ENCODE assay signal across 28 cellular contexts in the genomic region with DNA sequence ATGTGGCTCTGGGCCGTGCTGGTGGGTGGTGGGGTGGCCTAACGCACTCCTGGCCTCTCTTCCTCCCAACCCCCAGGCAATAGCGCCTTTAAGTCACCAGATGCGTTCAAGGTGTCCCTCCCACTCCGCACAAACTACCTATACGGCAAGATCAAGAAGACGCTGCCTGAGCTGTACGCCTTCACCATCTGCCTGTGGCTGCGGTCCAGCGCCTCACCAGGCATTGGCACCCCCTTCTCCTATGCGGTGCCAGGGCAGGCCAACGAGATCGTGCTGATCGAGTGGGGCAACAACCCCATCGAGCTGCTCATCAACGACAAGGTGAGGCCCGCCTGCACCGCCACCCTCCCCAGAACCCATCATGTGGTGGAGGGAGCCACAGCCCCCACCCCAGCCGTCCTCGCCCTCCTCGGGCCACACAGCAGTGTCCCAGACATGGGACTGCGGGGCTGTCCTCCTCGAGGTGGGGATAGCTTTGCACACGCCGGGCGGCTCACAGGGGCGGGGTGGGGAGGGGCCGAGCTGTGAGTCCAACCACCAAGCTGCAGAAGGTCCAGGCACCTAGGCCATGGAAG. TPM values are rescaled to one million over a fixed set of nuclear protein-coding genes. Genes with fewer than 3 reads are reported as not detected.
"Had no signal": no experiment of that assay in that cellular context is flagged by ENCODE, and none has a peak within 500 bp of the region (broad histone marks: within the 10 kb centered on the region; RNA-seq: fewer than 3 reads in every experiment).

No MANE protein-coding gene starts in this region.

- H3K4me2 ChIP-seq: neural progenitor cell had no signal

- H3K36me3 ChIP-seq: left lung, lower lobe of right lung, neural progenitor cell, pancreas, prostate gland, suprapubic skin, vagina had no signal

- DNase-seq: hippocampal formation; kidney glomerular epithelial cell; left cardiac atrium; left lung; lower lobe of right lung; mammary epithelial cell; mesenchymal stem cell; naive B cell; natural killer cell; nephron progenitor cell; pancreas; retina; right cardiac atrium; stimulated activated CD4-positive, alpha-beta T cell treated with anti-CD3 and anti-CD28 coated beads, Interleukin-12 subunit alpha, Interleukin-12 subunit beta, amount 100 ng/mL, for 4 hours; stimulated activated CD4-positive, alpha-beta T cell treated with anti-CD3 and anti-CD28 coated beads, Interleukin-15, amount 100 ng/mL, for 24 hours; stimulated activated CD4-positive, alpha-beta T cell treated with anti-CD3 and anti-CD28 coated beads, Interleukin-2, amount 100 ng/mL, for 24 hours; stimulated activated CD4-positive, alpha-beta T cell treated with anti-CD3 and anti-CD28 coated beads, Interleukin-4, amount 100 ng/mL, for 1 hour; stimulated activated naive CD4-positive, alpha-beta T cell; tibial artery had no signal

- H3K4me1 ChIP-seq: left lung, lower lobe of right lung, prostate gland, suprapubic skin, vagina had no signal

- ATAC-seq: left cardiac atrium; left lung; lower lobe of right lung; natural killer cell; pancreas; right cardiac atrium; sciatic nerve; stimulated activated effector memory CD8-positive, alpha-beta T cell treated with anti-CD3 and anti-CD28 coated beads, Interleukin-12 subunit alpha, Interleukin-12 subunit beta, amount 100 ng/mL, for 72 hours had no signal

- H3K27ac ChIP-seq: left lung, lower lobe of right lung, neural progenitor cell, pancreas, prostate gland, skin epidermis, suprapubic skin, thoracic aorta, tibial artery, vagina had no signal

- H2AFZ ChIP-seq: neural progenitor cell had no signal

- H3K27me3 ChIP-seq: pancreas, vagina had no signal

- H3K9ac ChIP-seq: neural progenitor cell had no signal

- H3K9me3 ChIP-seq: left lung, lower lobe of right lung, pancreas, prostate gland, suprapubic skin, thoracic aorta, vagina had no signal

- H3K4me3 ChIP-seq: left lung, lower lobe of right lung, neural progenitor cell, pancreas, prostate gland, skin epidermis, suprapubic skin, thoracic aorta, tibial artery, vagina had no signal

RNA-seq across cellular contexts. Expression of a gene that starts 7.8 kb away (rescaled TPM):
- polyA plus RNA-seq: keratinocyte had no signal
